Comparison of ENCODE assay signal across 8 cellular contexts in the genomic region with DNA sequence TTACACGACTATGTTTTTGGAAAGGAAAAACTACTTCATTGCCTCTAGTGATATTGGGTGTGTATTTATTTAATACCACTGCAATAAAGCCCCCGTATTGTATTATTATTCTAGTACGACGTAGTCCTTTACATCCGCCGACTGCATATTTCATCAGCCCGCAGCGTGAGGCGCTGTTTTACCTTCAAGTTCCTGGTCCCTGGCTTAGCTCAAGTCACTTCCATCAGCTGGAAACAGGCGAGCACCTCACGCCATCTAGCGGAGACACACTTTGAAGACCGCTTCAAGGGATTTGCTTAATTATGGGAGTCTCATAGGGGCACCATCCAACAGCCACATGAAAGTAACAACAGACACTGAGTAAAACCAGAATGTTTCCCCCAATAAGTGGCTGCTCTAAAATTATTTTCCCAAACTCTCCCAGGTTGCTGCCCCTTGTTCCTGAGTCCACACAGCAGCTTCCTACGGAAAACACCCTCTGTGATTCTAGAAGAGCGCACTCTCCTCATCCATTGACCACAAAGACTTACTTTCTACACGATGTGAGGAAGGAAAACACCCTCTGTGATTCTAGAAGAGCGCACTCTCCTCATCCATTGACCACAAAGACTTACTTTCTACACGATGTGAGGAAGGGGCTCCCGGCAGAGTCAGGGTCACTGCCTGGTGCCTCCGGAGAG. TPM values are rescaled to one million over a fixed set of nuclear protein-coding genes. Genes with fewer than 3 reads are reported as not detected.
DNase-seq lines count a peak whose midpoint lies in the region; ATAC-seq and TF ChIP-seq lines count a peak whose summit lies in the region.

No MANE protein-coding gene starts in this region.

- intact Hi-C loops in left ventricle myocardium superior (cut with micrococcal nuclease) (loop anchor here (1.0 kb wide), 1 partner anchor 162 kb away; no protein-coding TSS in a partner anchor), sciatic nerve (cut with DNase I) (no loop called here)

- TF ChIP-seq POLR2A in GM18505 (IDR thresholded peaks at IDR 0.05; ENCODE audit: borderline replicate concordance, extremely low read depth, insufficient read depth, insufficient read length): no peak

- DNase-seq in 8988T: peak; percentile 39
- peak; percentile 71 for DNase-seq in NCI-H1694 (lab: John Stamatoyannopoulos, UW)
- DNase-seq in T-helper 2 cell: peak; percentile 17 to 89 (median 54)
- DNase-seq in amniotic epithelial cell (ENCODE audit: low read depth): peak; percentile 78
- DNase-seq in left ventricle myocardium superior: peak; percentile 79
- DNase-seq in sciatic nerve (ENCODE audit: low spot score): peak; percentile 87

- ATAC-seq in GM18505 (IDR thresholded peaks at IDR 0.05; ENCODE audit: unreplicated experiment): peak; percentile 94
- ATAC-seq in HG02938 (IDR thresholded peaks at IDR 0.05; ENCODE audit: unreplicated experiment): peak; percentile 94
- ATAC-seq in left ventricle myocardium superior: peak; percentile 94
- peak; percentile 93 for ATAC-seq in sciatic nerve

RNA-seq across cellular contexts. Expression of a gene that starts 15.7 kb away (rescaled TPM):
- not detected for total RNA-seq in left ventricle myocardium superior
- not detected for total RNA-seq in sciatic nerve

RNA-seq across cellular contexts. Expression of a gene that starts 20.6 kb away (rescaled TPM):
- total RNA-seq in left ventricle myocardium superior (8.5 TPM), sciatic nerve (34.9 TPM)

Comparison
In these comparisons a context has a peak if more than half of its experiments do, and no peak if none do; other contexts are left out.
1. Peak in every context shown above with its lines: DNase-seq and ATAC-seq.